1 cellular context compared by ENCODE assay signal in genomic region chr2:202870431-202871160, GRCh38.
A peak's percentile ranks its signal among the peaks of the same experiment; 100 is the strongest.
TF ChIP-seq lines count a peak whose summit lies in the region.

No MANE protein-coding gene starts in this region.

TF ChIP-seq in K562, 482 proteins besides CTCF, POLR2A, EP300 and RAD21 (continued from another document and continues in another):
- no peak for TF ChIP-seq E2F6 (IDR thresholded peaks at IDR 0.05; ENCODE audit: borderline replicate concordance in 1 of 2, extremely low read depth in 1 of 2, insufficient read depth in 1 of 2, insufficient read length in 1 of 2, low read depth in 1 of 2, low read length in 1 of 2, poor library complexity in 1 of 2, severe bottlenecking in 1 of 2)
- no peak for TF ChIP-seq HCFC1 (IDR thresholded peaks at IDR 0.05; ENCODE audit: low read depth, low read length)
- TF ChIP-seq ZNF12 (CRISPR knock-in tag; IDR thresholded peaks at IDR 0.05), result no peak
- TF ChIP-seq GABPB1 (CRISPR knock-in tag; IDR thresholded peaks at IDR 0.05), result no peak
- TF ChIP-seq ZNF280B (CRISPR knock-in tag; IDR thresholded peaks at IDR 0.05), result no peak
- TF ChIP-seq CREB3 (tag; conservative IDR thresholded peaks at IDR 0.05; ENCODE audit: low read depth), result no peak
- TF ChIP-seq TFAP4 (CRISPR knock-in tag; IDR thresholded peaks at IDR 0.05; ENCODE audit: borderline replicate concordance), result peak; percentile 17; the same call in 1 of the 2 replicates
- no peak for TF ChIP-seq DEAF1 (CRISPR knock-in tag; IDR thresholded peaks at IDR 0.05)
- no peak for TF ChIP-seq ATF3 (IDR thresholded peaks at IDR 0.05)
- no peak for TF ChIP-seq ATF3 (CRISPR knock-in tag; conservative IDR thresholded peaks at IDR 0.05)
- 0 out of 2 replicates have a peak, but pooled peaks have one; percentile 8 for TF ChIP-seq NFIC (IDR thresholded peaks at IDR 0.05)
- 0 out of 2 replicates have a peak, but pooled peaks have one; percentile 30 for TF ChIP-seq ARID3A (IDR thresholded peaks at IDR 0.05; ENCODE audit: borderline replicate concordance, low read depth, low read length)
- TF ChIP-seq HDAC3 (IDR thresholded peaks at IDR 0.05; ENCODE audit: borderline replicate concordance, partially characterized antibody), result no peak
- TF ChIP-seq ZBTB2 (IDR thresholded peaks at IDR 0.05), result no peak
- no peak for TF ChIP-seq ZKSCAN1 (IDR thresholded peaks at IDR 0.05; ENCODE audit: low read depth, low read length)
- TF ChIP-seq RAD51 (IDR thresholded peaks at IDR 0.05; ENCODE audit: borderline replicate concordance, low read depth), result peak; percentile 19; the same call in 1 of the 2 replicates
- TF ChIP-seq ZNF589 (CRISPR knock-in tag; IDR thresholded peaks at IDR 0.05; ENCODE audit: low read depth), result no peak
- TF ChIP-seq ETV5 (CRISPR knock-in tag; IDR thresholded peaks at IDR 0.05; ENCODE audit: low read depth), result 0 out of 2 replicates have a peak, but pooled peaks have one; percentile 22
- no peak for TF ChIP-seq ETS1 (conservative IDR thresholded peaks at IDR 0.05; ENCODE audit: control insufficient read depth, low read depth, low read length)
- TF ChIP-seq CXXC5 (CRISPR knock-in tag; IDR thresholded peaks at IDR 0.05), result no peak
- no peak for TF ChIP-seq CHD1 (IDR thresholded peaks at IDR 0.05; ENCODE audit: low read length)
- no peak for TF ChIP-seq ZNF778 (CRISPR knock-in tag; IDR thresholded peaks at IDR 0.05)
- TF ChIP-seq RNF219 (CRISPR knock-in tag; IDR thresholded peaks at IDR 0.05), result no peak
- TF ChIP-seq ZNF584 (CRISPR knock-in tag; IDR thresholded peaks at IDR 0.05; ENCODE audit: low read depth), result no peak
- no peak for TF ChIP-seq KAT7 (CRISPR knock-in tag; IDR thresholded peaks at IDR 0.05; ENCODE audit: borderline replicate concordance)
- TF ChIP-seq CBX5 (IDR thresholded peaks at IDR 0.05; ENCODE audit: borderline replicate concordance, low read depth), result no peak
- no peak for TF ChIP-seq HES1 (IDR thresholded peaks at IDR 0.05; ENCODE audit: low read depth)
- TF ChIP-seq ZNF239 (CRISPR knock-in tag; IDR thresholded peaks at IDR 0.05), result no peak
- no peak for TF ChIP-seq DPF2 (IDR thresholded peaks at IDR 0.05)
- no peak for TF ChIP-seq ZNF699 (CRISPR knock-in tag; IDR thresholded peaks at IDR 0.05; ENCODE audit: insufficient replicate concordance)
- TF ChIP-seq SREBF2 (CRISPR knock-in tag; IDR thresholded peaks at IDR 0.05), result no peak
- TF ChIP-seq PPARD (CRISPR knock-in tag; IDR thresholded peaks at IDR 0.05), result no peak
- no peak for TF ChIP-seq ELF4 (CRISPR knock-in tag; IDR thresholded peaks at IDR 0.05)
- TF ChIP-seq ZEB2 (IDR thresholded peaks at IDR 0.05), result peak; percentile 80
- TF ChIP-seq HDAC2 (IDR thresholded peaks at IDR 0.05), result 0 out of 2 replicates have a peak, but pooled peaks have one; percentile 35
- TF ChIP-seq POLR2G (IDR thresholded peaks at IDR 0.05; ENCODE audit: low read depth, low read length), result no peak
- peak; percentile 77 for TF ChIP-seq CTBP1 (IDR thresholded peaks at IDR 0.05; ENCODE audit: borderline replicate concordance)
- TF ChIP-seq ZBTB8A (IDR thresholded peaks at IDR 0.05; ENCODE audit: partially characterized antibody), result no peak
- no peak for TF ChIP-seq THRB (CRISPR knock-in tag; conservative IDR thresholded peaks at IDR 0.05)
- no peak for TF ChIP-seq PREB (CRISPR knock-in tag; IDR thresholded peaks at IDR 0.05)
- no peak for TF ChIP-seq ATF1 (CRISPR knock-in tag; IDR thresholded peaks at IDR 0.05)
- TF ChIP-seq ATF1 (tag; IDR thresholded peaks at IDR 0.05), result 0 out of 2 replicates have a peak, but pooled peaks have one; percentile 4
- TF ChIP-seq ZNF445 (CRISPR knock-in tag; IDR thresholded peaks at IDR 0.05; ENCODE audit: low read depth), result no peak
- no peak for TF ChIP-seq STAT5A (IDR thresholded peaks at IDR 0.05; ENCODE audit: borderline replicate concordance, low read length)
- TF ChIP-seq TBP (optimal IDR thresholded peaks at IDR 0.05; ENCODE audit: low read depth, low read length), result peak; percentile 14
- TF ChIP-seq NRF1 (conservative IDR thresholded peaks at IDR 0.05 in 1 of 2, IDR thresholded peaks at IDR 0.05 in 1 of 2), result no peak
- TF ChIP-seq NCOA1 (IDR thresholded peaks at IDR 0.05; ENCODE audit: low read depth), result no peak
- no peak for TF ChIP-seq COPS2 (conservative IDR thresholded peaks at IDR 0.05)
